In the genomic region with DNA sequence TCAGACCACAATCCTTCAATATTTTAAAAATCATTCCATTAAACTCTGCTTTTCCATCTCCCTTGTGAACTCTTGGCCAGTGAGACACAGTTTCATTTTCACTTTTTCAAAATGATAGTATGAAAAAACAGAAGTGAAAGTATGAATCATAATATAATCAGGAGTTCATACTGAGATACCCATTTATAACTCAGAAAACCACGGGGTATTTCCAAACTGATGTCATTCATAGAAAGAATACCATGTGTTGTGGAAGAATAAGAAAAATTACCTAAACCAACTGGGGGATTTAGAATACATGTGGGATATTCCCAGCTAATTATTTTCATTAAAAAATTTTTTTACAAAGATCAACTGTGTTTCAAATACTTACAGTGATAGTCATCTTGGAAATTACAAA, we compare ENCODE assay signal across 8 cellular contexts.
A peak's percentile ranks its signal among the peaks of the same experiment; 100 is the strongest.
DNase-seq lines count a peak whose midpoint lies in the region; ATAC-seq and TF ChIP-seq lines count a peak whose summit lies in the region.

No MANE protein-coding gene starts in this region.

- no peaks in the 10 kb centered on the region for H4K20me1 ChIP-seq in OCI-LY7 (ENCODE audit: insufficient read depth, low read length)

- no peaks in the 10 kb centered on the region; the same call in 1 of the 2 replicates for H3K9me3 ChIP-seq in OCI-LY7 (ENCODE audit: low read length)

- peaks cover 88% of the 10 kb centered on the region for H3K4me1 Mint-ChIP-seq in activated T-cell treated with anti-CD3 and anti-CD28 coated beads, Interleukin-2, amount 50 U/mL, for 24 hours (ENCODE audit: low read depth)

- no TSS peak for BruUV-seq in OCI-LY7 (replicated peaks; lab: Mats Ljungman, UMichigan)

- H3K9me3 Mint-ChIP-seq in activated T-cell treated with anti-CD3 and anti-CD28 coated beads, Interleukin-2, amount 50 U/mL, for 24 hours, result peaks cover 21% of the 10 kb centered on the region

- peak overlapping the region; percentile 36 for H3K4me2 ChIP-seq in OCI-LY7 (ENCODE audit: low read length)

- peak; percentile 54 for ATAC-seq in HG02852 (IDR thresholded peaks at IDR 0.05; ENCODE audit: unreplicated experiment)

- peak overlapping the region; percentile 64 for H3K4me3 Mint-ChIP-seq in activated T-cell treated with anti-CD3 and anti-CD28 coated beads, Interleukin-2, amount 50 U/mL, for 24 hours

- POLR2A ChIA-PET in OCI-LY7 (lab: Charles Lee), result no interaction called here

- no peak overlapping the region for H2AFZ ChIP-seq in OCI-LY7 (ENCODE audit: low read length)

- H3K9me2 ChIP-seq in OCI-LY7 (ENCODE audit: insufficient read depth, low read length), result no peaks in the 10 kb centered on the region

- H3K4me1 ChIP-seq in OCI-LY7 (ENCODE audit: insufficient read depth, low read length, poor library complexity, severe bottlenecking), result peaks cover 31% of the 10 kb centered on the region

- H3K36me3 Mint-ChIP-seq in activated T-cell treated with anti-CD3 and anti-CD28 coated beads, Interleukin-2, amount 50 U/mL, for 24 hours (ENCODE audit: low read depth), result peaks cover 60% of the 10 kb centered on the region

- H3K27me3 Mint-ChIP-seq in activated T-cell treated with anti-CD3 and anti-CD28 coated beads, Interleukin-2, amount 50 U/mL, for 24 hours, result no peaks in the 10 kb centered on the region

- H3K36me3 ChIP-seq in OCI-LY7 (ENCODE audit: insufficient read depth, low read length), result no peaks in the 10 kb centered on the region

- peak overlapping the region; percentile 95 for H3K27ac Mint-ChIP-seq in activated T-cell treated with anti-CD3 and anti-CD28 coated beads, Interleukin-2, amount 50 U/mL, for 24 hours

- no peaks in the 10 kb centered on the region for H3K79me2 ChIP-seq in OCI-LY7 (ENCODE audit: insufficient read depth, low read depth, low read length)

- CTCF ChIA-PET in OCI-LY7 (lab: Charles Lee; ENCODE audit: unreplicated experiment), result no interaction called here

- no peak overlapping the region for H3K27ac ChIP-seq in OCI-LY7 (ENCODE audit: low read depth, low read length, poor library complexity, severe bottlenecking)

- intact Hi-C loops in OCI-LY7 (cut with micrococcal nuclease; ENCODE audit: unreplicated experiment), result no loop called here

- DNase-seq in activated T-cell treated with anti-CD3 and anti-CD28 coated beads, Interleukin-2, amount 50 U/mL, for 24 hours, result no peak
- DNase-seq in activated T-cell treated with anti-CD3 and anti-CD28 coated beads, Interleukin-2, amount 50 U/mL, for 48 hours, result no peak
- DNase-seq in OCI-LY7 (ENCODE audit: low spot score) (peak; percentile 61), epidermal melanocyte (ENCODE audit: insufficient read length, low spot score) (peak; percentile 52), stromal cell of bone marrow (ENCODE audit: low read depth) (peak; percentile 64), anterior cingulate cortex (lab: John Stamatoyannopoulos, UW) (no peak)
- no peak for DNase-seq in stimulated activated CD4-positive, alpha-beta T cell treated with anti-CD3 and anti-CD28 coated beads, Interleukin-4, amount 100 ng/mL, for 1 hour

- H3K4me3 ChIP-seq in OCI-LY7 (ENCODE audit: low read depth, low read length, poor library complexity, severe bottlenecking), result no peak overlapping the region

- no peak for TF ChIP-seq CTCF in OCI-LY7 (conservative IDR thresholded peaks at IDR 0.05; ENCODE audit: low read length)

Comparison
In these comparisons a context has a peak if more than half of its experiments do, and no peak if none do; other contexts are left out.
1. DNase-seq: peak in OCI-LY7 (single experiment), epidermal melanocyte (single experiment) and stromal cell of bone marrow (single experiment); none in activated T-cell treated with anti-CD3 and anti-CD28 coated beads, Interleukin-2, amount 50 U/mL, for 24 hours (single experiment), activated T-cell treated with anti-CD3 and anti-CD28 coated beads, Interleukin-2, amount 50 U/mL, for 48 hours (0 of 2), stimulated activated CD4-positive, alpha-beta T cell treated with anti-CD3 and anti-CD28 coated beads, Interleukin-4, amount 100 ng/mL, for 1 hour (single experiment) and anterior cingulate cortex (0 of 58).